ENCODE assay signal across 21 cellular contexts in genomic region chr2:234940527-234940926, GRCh38.
"Had no signal": no experiment of that assay in that cellular context is flagged by ENCODE, and none has a peak within 500 bp of the region (broad histone marks: within the 10 kb centered on the region; RNA-seq: fewer than 3 reads in every experiment).

No MANE protein-coding gene starts in this region.

- H3K36me3 ChIP-seq: colonic mucosa, lower lobe of right lung, right lobe of liver, stomach, thyroid gland had no signal

- H3K27ac Mint-ChIP-seq: dendritic cell treated with granulocyte-macrophage colony-stimulating factor and Interleukin-4, amounts not matched to agents 40 ng/mL and 50 ng/mL, for 4 days; immature natural killer cell; naive thymus-derived CD8-positive, alpha-beta T cell; nephron progenitor cell; progenitor cell of endocrine pancreas; type B pancreatic cell had no signal

- H3K36me3 Mint-ChIP-seq: immature natural killer cell; naive thymus-derived CD8-positive, alpha-beta T cell; type B pancreatic cell had no signal

- H3K9me3 Mint-ChIP-seq: type B pancreatic cell had no signal

- H3K4me1 ChIP-seq: colonic mucosa, lower lobe of right lung, parathyroid adenoma, right lobe of liver, stomach had no signal

- H3K4me1 Mint-ChIP-seq: immature natural killer cell; naive thymus-derived CD8-positive, alpha-beta T cell had no signal

- H3K4me3 Mint-ChIP-seq: dendritic cell treated with granulocyte-macrophage colony-stimulating factor and Interleukin-4, amounts not matched to agents 40 ng/mL and 50 ng/mL, for 4 days; immature natural killer cell; naive thymus-derived CD8-positive, alpha-beta T cell; nephron progenitor cell; type B pancreatic cell had no signal

- H3K9ac ChIP-seq: parathyroid adenoma had no signal

- H3K27me3 ChIP-seq: colonic mucosa, right lobe of liver, stomach, thyroid gland had no signal

- H3K9me3 ChIP-seq: colonic mucosa, lower lobe of right lung, right lobe of liver, thyroid gland had no signal

- H3K4me3 ChIP-seq: colonic mucosa, lower lobe of right lung, right lobe of liver, stomach, thyroid gland had no signal

- DNase-seq: colonic mucosa; effector memory CD4-positive, alpha-beta T cell; hypothalamus; immature natural killer cell; left ventricle myocardium superior; lower lobe of right lung; naive thymus-derived CD8-positive, alpha-beta T cell; nephron progenitor cell; occipital lobe; right lobe of liver; small intestine; stimulated activated CD4-positive, alpha-beta T cell treated with anti-CD3 and anti-CD28 coated beads, Interleukin-15, amount 100 ng/mL, for 24 hours; stimulated activated CD4-positive, alpha-beta T cell treated with anti-CD3 and anti-CD28 coated beads, Interleukin-4, amount 100 ng/mL, for 1 hour; stimulated activated CD8-positive, alpha-beta memory T cell treated with anti-CD3 and anti-CD28 coated beads, Interleukin-4, amount 100 ng/mL, for 48 hours; stimulated activated naive CD4-positive, alpha-beta T cell treated with Interleukin-2 at 50 U/mL for 16 hours; stomach; thyroid gland had no signal

- H3K27ac ChIP-seq: colonic mucosa, lower lobe of right lung, parathyroid adenoma, right lobe of liver, stomach had no signal

- ATAC-seq: left ventricle myocardium superior; lower lobe of right lung; naive thymus-derived CD8-positive, alpha-beta T cell; right lobe of liver had no signal
